11 cellular contexts compared by ENCODE assay signal in genomic region chr22:41481131-41481830, GRCh38. TPM values are rescaled to one million over a fixed set of nuclear protein-coding genes. Genes with fewer than 3 reads are reported as not detected.
DNase-seq lines count a peak whose midpoint lies in the region; ATAC-seq and TF ChIP-seq lines count a peak whose summit lies in the region.
"Had no signal": no experiment of that assay in that cellular context is flagged by ENCODE, and none has a peak within 500 bp of the region (broad histone marks: within the 10 kb centered on the region; RNA-seq: fewer than 3 reads in every experiment).

No MANE protein-coding gene starts in this region.

- peaks cover 43% of the 10 kb centered on the region for H3K79me2 ChIP-seq in ACC112 (ENCODE audit: control insufficient read depth, insufficient read depth, low read length, unreplicated experiment)

- H3K27me3 ChIP-seq in ACC112 (ENCODE audit: insufficient read depth, low read length) = no peaks in the 10 kb centered on the region

- peak overlapping the region; percentile 91; the same call in 1 of the 2 replicates for H3K27ac ChIP-seq in ACC112 (ENCODE audit: low read depth, low read length)

- peaks cover 43% of the 10 kb centered on the region for H3K4me1 ChIP-seq in ACC112 (ENCODE audit: control insufficient read depth, insufficient read depth, low read length, unreplicated experiment)
- H3K4me1 ChIP-seq: HAP-1 had no signal

- DNase-seq in LHCN-M2 (ENCODE audit: low read depth) (peak; percentile 12), fibroblast of mammary gland (ENCODE audit: low read depth) (peak; percentile 55), myocyte (ENCODE audit: low read depth) (peak; percentile 86), NAMALWA (ENCODE audit: low spot score) (no peak), AML-193 (lab: John Stamatoyannopoulos, UW) (no peak), mucosa of gallbladder (ENCODE audit: low spot score) (no peak)
- DNase-seq: NCI-H510A, T-helper 9 cell had no signal

- no peak overlapping the region for H2AFZ ChIP-seq in ACC112 (ENCODE audit: low read length, unreplicated experiment)

- ATAC-seq in GM21381 (IDR thresholded peaks at IDR 0.05; ENCODE audit: unreplicated experiment) = no peak

- no peak overlapping the region for H3K4me3 ChIP-seq in ACC112 (ENCODE audit: low read depth, low read length)
- H3K4me3 ChIP-seq in fibroblast of mammary gland (ENCODE audit: control insufficient read depth, low read depth, low read length) = no peak overlapping the region
- H3K4me3 ChIP-seq: HAP-1 had no signal

- TF ChIP-seq CTCF in fibroblast of mammary gland (conservative IDR thresholded peaks at IDR 0.05; ENCODE audit: control insufficient read depth, insufficient read depth, low read depth, low read length) = no peak

- no peaks in the 10 kb centered on the region for H3K36me3 ChIP-seq in ACC112 (ENCODE audit: insufficient read depth, low read length)
- H3K36me3 ChIP-seq: HAP-1 had no signal

RNA-seq across cellular contexts. Expression of gene ACO2, which starts 12.4 kb away (rescaled TPM):
- total RNA-seq in LHCN-M2 (2014; rRNA removed) = 61.2 and 64.4 TPM in 2 replicates
- 76.4 TPM for polyA plus RNA-seq in LHCN-M2 (2012)
- total RNA-seq in myocyte = 107 and 122 TPM in 2 replicates
- polyA plus RNA-seq in myocyte (2012) = 90.7 TPM
- 172 TPM for total RNA-seq in mucosa of gallbladder

RNA-seq across cellular contexts. Expression of gene PHF5A, which starts 12.8 kb away (rescaled TPM):
- total RNA-seq in LHCN-M2 (2014; rRNA removed) = 71.5 and 80.7 TPM in 2 replicates
- polyA plus RNA-seq in LHCN-M2 (2012) = 51.6 TPM
- 40.0 and 47.2 TPM in 2 replicates for total RNA-seq in myocyte
- polyA plus RNA-seq in myocyte (2012) = 31.6 TPM
- 29.1 TPM for total RNA-seq in mucosa of gallbladder

RNA-seq across cellular contexts. Expression of gene TOB2, which starts 34.7 kb away (rescaled TPM):
- total RNA-seq in LHCN-M2 (2014; rRNA removed) (17.8 and 22.9 TPM in 2 replicates), myocyte (21.4 and 26.2 TPM in 2 replicates), mucosa of gallbladder (131 TPM)
- polyA plus RNA-seq in LHCN-M2 (2012) = 17.6 TPM
- polyA plus RNA-seq in myocyte (2012) = 17.6 TPM

Comparison
In these comparisons a context has a peak if more than half of its experiments do, and no peak if none do; other contexts are left out.
1. DNase-seq: peak in LHCN-M2 (single experiment), fibroblast of mammary gland (single experiment) and myocyte (single experiment); none in NAMALWA (single experiment), AML-193 (0 of 2) and mucosa of gallbladder (single experiment).